1 cellular context compared by ENCODE assay signal in genomic region chr5:19880859-19881436, GRCh38.
TF ChIP-seq lines count a peak whose summit lies in the region.

No MANE protein-coding gene starts in this region.

TF ChIP-seq in HepG2, 621 proteins besides CTCF, POLR2A, EP300 and RAD21 (continued from another document and continues in another):
- no peak for TF ChIP-seq SNAPC4 (CRISPR knock-in tag; IDR thresholded peaks at IDR 0.05)
- TF ChIP-seq SMC3 (IDR thresholded peaks at IDR 0.05; ENCODE audit: low read length): no peak
- peak; percentile 95 for TF ChIP-seq HHEX (CRISPR knock-in tag; IDR thresholded peaks at IDR 0.05)
- TF ChIP-seq RARA (CRISPR knock-in tag; IDR thresholded peaks at IDR 0.05): peak; percentile 61
- TF ChIP-seq ZNF883 (CRISPR knock-in tag; IDR thresholded peaks at IDR 0.05; ENCODE audit: not compliant biosample characterization): no peak
- no peak for TF ChIP-seq TFDP2 (CRISPR knock-in tag; IDR thresholded peaks at IDR 0.05)
- no peak for TF ChIP-seq RORA (CRISPR knock-in tag; IDR thresholded peaks at IDR 0.05)
- no peak for TF ChIP-seq ZNF678 (CRISPR knock-in tag; IDR thresholded peaks at IDR 0.05)
- no peak for TF ChIP-seq ZSCAN31 (CRISPR knock-in tag; IDR thresholded peaks at IDR 0.05; ENCODE audit: low read depth)
- no peak for TF ChIP-seq YEATS2 (CRISPR knock-in tag; IDR thresholded peaks at IDR 0.05; ENCODE audit: borderline replicate concordance)
- no peak for TF ChIP-seq NONO (IDR thresholded peaks at IDR 0.05)
- TF ChIP-seq NONO (CRISPR knock-in tag; conservative IDR thresholded peaks at IDR 0.05): no peak
- no peak for TF ChIP-seq YEATS4 (CRISPR knock-in tag; IDR thresholded peaks at IDR 0.05; ENCODE audit: borderline replicate concordance)
- no peak for TF ChIP-seq HMGA1 (CRISPR knock-in tag; conservative IDR thresholded peaks at IDR 0.05)
- TF ChIP-seq ZNF652 (CRISPR knock-in tag; IDR thresholded peaks at IDR 0.05; ENCODE audit: borderline replicate concordance, low read depth): peak; percentile 52; the same call in 1 of the 2 replicates
- TF ChIP-seq HNRNPH1 (optimal IDR thresholded peaks at IDR 0.05; ENCODE audit: low read depth, low read length): no peak
- TF ChIP-seq NFE2L2 (IDR thresholded peaks at IDR 0.05; ENCODE audit: low read length): no peak
- TF ChIP-seq ZNF644 (CRISPR knock-in tag; IDR thresholded peaks at IDR 0.05; ENCODE audit: low read depth): no peak
- TF ChIP-seq MIXL1 (CRISPR knock-in tag; IDR thresholded peaks at IDR 0.05): peak; percentile 86; the same call in 1 of the 2 replicates
- TF ChIP-seq ZNF180 (CRISPR knock-in tag; IDR thresholded peaks at IDR 0.05; ENCODE audit: borderline replicate concordance, low read depth): no peak
- TF ChIP-seq SSRP1 (CRISPR knock-in tag; IDR thresholded peaks at IDR 0.05): no peak
- no peak for TF ChIP-seq ZSCAN29 (CRISPR knock-in tag; conservative IDR thresholded peaks at IDR 0.05)
- no peak for TF ChIP-seq MEF2D (CRISPR knock-in tag; IDR thresholded peaks at IDR 0.05)
- no peak for TF ChIP-seq SIN3B (IDR thresholded peaks at IDR 0.05; ENCODE audit: low read length)
- no peak for TF ChIP-seq HMGXB3 (CRISPR knock-in tag; IDR thresholded peaks at IDR 0.05; ENCODE audit: borderline replicate concordance)
- TF ChIP-seq KAT7 (CRISPR knock-in tag; IDR thresholded peaks at IDR 0.05; ENCODE audit: borderline replicate concordance): no peak
- no peak for TF ChIP-seq ZFAT (CRISPR knock-in tag; conservative IDR thresholded peaks at IDR 0.05)
- TF ChIP-seq ZHX2 (IDR thresholded peaks at IDR 0.05; ENCODE audit: low read depth): no peak
- no peak for TF ChIP-seq ZHX2 (CRISPR knock-in tag; IDR thresholded peaks at IDR 0.05; ENCODE audit: borderline replicate concordance)
- peak; percentile 54; the same call in 1 of the 2 replicates for TF ChIP-seq TARDBP (CRISPR knock-in tag; IDR thresholded peaks at IDR 0.05)
- TF ChIP-seq ATF3 (CRISPR knock-in tag; IDR thresholded peaks at IDR 0.05): no peak
- TF ChIP-seq ZNF17 (CRISPR knock-in tag; IDR thresholded peaks at IDR 0.05): no peak
- no peak for TF ChIP-seq ZNF691 (CRISPR knock-in tag; IDR thresholded peaks at IDR 0.05; ENCODE audit: borderline replicate concordance, low read depth)
- no peak for TF ChIP-seq TRAFD1 (CRISPR knock-in tag; IDR thresholded peaks at IDR 0.05; ENCODE audit: borderline replicate concordance)
- no peak for TF ChIP-seq ZNF780A (CRISPR knock-in tag; IDR thresholded peaks at IDR 0.05)
- no peak for TF ChIP-seq ZNF552 (CRISPR knock-in tag; IDR thresholded peaks at IDR 0.05; ENCODE audit: borderline replicate concordance)
- TF ChIP-seq ZNF274 (CRISPR knock-in tag; IDR thresholded peaks at IDR 0.05): no peak
- peak; percentile 65 for TF ChIP-seq CREM (IDR thresholded peaks at IDR 0.05)
- no peak for TF ChIP-seq CREM (CRISPR knock-in tag; IDR thresholded peaks at IDR 0.05)
- no peak for TF ChIP-seq ATRX (CRISPR knock-in tag; IDR thresholded peaks at IDR 0.05; ENCODE audit: borderline replicate concordance)
- TF ChIP-seq ZNF672 (CRISPR knock-in tag; IDR thresholded peaks at IDR 0.05): no peak
- no peak for TF ChIP-seq ZMAT3 (CRISPR knock-in tag; conservative IDR thresholded peaks at IDR 0.05)
- no peak for TF ChIP-seq ZNF556 (CRISPR knock-in tag; IDR thresholded peaks at IDR 0.05; ENCODE audit: borderline replicate concordance)
- no peak for TF ChIP-seq ELK4 (CRISPR knock-in tag; IDR thresholded peaks at IDR 0.05; ENCODE audit: borderline replicate concordance)
